ENCODE assay signal across 25 cellular contexts in genomic region chr4:2406406-2406805, GRCh38. TPM values are rescaled to one million over a fixed set of nuclear protein-coding genes. Genes with fewer than 3 reads are reported as not detected.
"Had no signal": no experiment of that assay in that cellular context is flagged by ENCODE, and none has a peak within 500 bp of the region (broad histone marks: within the 10 kb centered on the region; RNA-seq: fewer than 3 reads in every experiment).

No MANE protein-coding gene starts in this region.

- H3K4me3 Mint-ChIP-seq: activated B cell treated with CpG ODN at 0.5 μM for 24 hours; activated naive CD8-positive, alpha-beta T cell treated with anti-CD3 and anti-CD28 coated beads, Interleukin-2, amount 10 ng/mL, durations not matched to agents 7 days and 5 days; naive B cell had no signal

- H3K27me3 ChIP-seq: breast epithelium, thyroid gland, upper lobe of right lung had no signal

- H3K9me3 ChIP-seq: breast epithelium, thyroid gland, upper lobe of right lung had no signal

- H3K27ac ChIP-seq: breast epithelium, thyroid gland, upper lobe of right lung had no signal

- H3K4me3 ChIP-seq: breast epithelium, lung, thyroid gland, upper lobe of right lung had no signal

- H3K9me3 Mint-ChIP-seq: activated B cell treated with CpG ODN at 0.5 μM for 24 hours; activated naive CD8-positive, alpha-beta T cell treated with anti-CD3 and anti-CD28 coated beads, Interleukin-2, amount 10 ng/mL, durations not matched to agents 7 days and 5 days; naive B cell had no signal

- DNase-seq: activated B cell treated with CpG ODN at 0.5 μM for 24 hours; activated CD4-positive, alpha-beta T cell treated with anti-CD3 and anti-CD28 coated beads for 4 hours; activated naive CD4-positive, alpha-beta T cell; activated naive CD8-positive, alpha-beta T cell treated with anti-CD3 and anti-CD28 coated beads, Interleukin-2, amount 10 ng/mL, durations not matched to agents 7 days and 5 days; activated T-cell treated with anti-CD3 and anti-CD28 coated beads, Interleukin-2, amount 50 U/mL, for 1 hour; amniotic stem cell; effector CD4-positive, alpha-beta T cell; erythroblast; foreskin fibroblast; naive B cell; stimulated activated CD4-positive, alpha-beta T cell treated with anti-CD3 and anti-CD28 coated beads, Interleukin-4, amount 100 ng/mL, for 24 hours; stimulated activated naive CD8-positive, alpha-beta T cell treated with anti-CD3 and anti-CD28 coated beads, Interleukin-15, Interleukin-2, amounts not matched to agents 100 U/mL and 50 U/mL, for 24 hours; T1000; thyroid gland; upper lobe of right lung had no signal

- H3K36me3 Mint-ChIP-seq: activated naive CD8-positive, alpha-beta T cell treated with anti-CD3 and anti-CD28 coated beads, Interleukin-2, amount 10 ng/mL, durations not matched to agents 7 days and 5 days; naive B cell had no signal

- H3K27ac Mint-ChIP-seq: activated B cell treated with CpG ODN at 0.5 μM for 24 hours; activated naive CD8-positive, alpha-beta T cell treated with anti-CD3 and anti-CD28 coated beads, Interleukin-2, amount 10 ng/mL, durations not matched to agents 7 days and 5 days; naive B cell had no signal

- H3K36me3 ChIP-seq: breast epithelium, thyroid gland, upper lobe of right lung had no signal

- ATAC-seq: SK-N-SH treated with all-trans-retinoic acid at 6 μM for 48 hours; stimulated activated naive CD8-positive, alpha-beta T cell treated with anti-CD3 and anti-CD28 coated beads, Interleukin-15, Interleukin-2, amounts not matched to agents 100 U/mL and 50 U/mL, for 24 hours; upper lobe of right lung had no signal

RNA-seq across cellular contexts. Expression of gene CFAP99, which starts 12.3 kb away (rescaled TPM):
- total RNA-seq: activated B cell treated with CpG ODN at 0.5 μM for 24 hours, chondrocyte, glomerular endothelial cell, mesenteric fat pad, subcutaneous adipose tissue, upper lobe of right lung had no signal
- polyA plus RNA-seq: fibroblast of lung, keratinocyte, neural cell had no signal
